ENCODE assay signal across 8 cellular contexts in the genomic region with DNA sequence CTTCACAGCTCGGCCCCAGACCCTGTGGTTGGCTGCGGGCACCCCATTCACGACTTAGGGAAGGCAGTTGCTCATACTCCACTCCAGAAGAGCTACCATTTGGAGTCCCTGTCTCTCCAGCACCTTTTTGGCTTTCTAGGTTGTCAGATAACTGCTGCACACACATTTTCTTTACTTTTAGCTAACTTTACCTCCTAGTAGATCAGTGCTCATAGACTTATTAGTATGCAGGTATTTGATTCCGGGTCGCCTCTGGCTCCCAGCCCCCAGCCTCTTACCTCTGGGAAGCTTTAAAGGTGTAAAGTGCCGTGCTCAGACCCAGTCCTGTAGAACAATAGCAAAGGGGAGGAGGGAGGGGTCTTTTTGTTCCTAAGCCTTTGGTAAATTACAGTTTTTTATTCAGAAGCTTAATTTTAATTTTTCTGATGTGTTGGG.
DNase-seq lines count a peak whose midpoint lies in the region; ATAC-seq and TF ChIP-seq lines count a peak whose summit lies in the region.

No MANE protein-coding gene starts in this region.

- H3K4me1 Mint-ChIP-seq in activated naive CD8-positive, alpha-beta T cell treated with anti-CD3 and anti-CD28 coated beads, Interleukin-2, amount 10 ng/mL, durations not matched to agents 7 days and 5 days, result peaks cover 26% of the 10 kb centered on the region

- no peak for DNase-seq in AG04449 (ENCODE audit: low read depth, low spot score)
- no peak for DNase-seq in HAP-1 (ENCODE audit: low spot score in 2 of 2)
- DNase-seq in activated naive CD8-positive, alpha-beta T cell treated with anti-CD3 and anti-CD28 coated beads, Interleukin-2, amount 10 ng/mL, durations not matched to agents 7 days and 5 days, result no peak
- no peak for DNase-seq in left colon
- no peak for DNase-seq in tibial artery

- no peaks in the 10 kb centered on the region for H3K9me3 Mint-ChIP-seq in activated naive CD8-positive, alpha-beta T cell treated with anti-CD3 and anti-CD28 coated beads, Interleukin-2, amount 10 ng/mL, durations not matched to agents 7 days and 5 days

- TF ChIP-seq CTCF in AG04449 (IDR thresholded peaks at IDR 0.05; ENCODE audit: insufficient read depth, low read length, missing control alignments) (no peak), tibial artery (IDR thresholded peaks at IDR 0.05) (no peak)

- H3K36me3 Mint-ChIP-seq in activated naive CD8-positive, alpha-beta T cell treated with anti-CD3 and anti-CD28 coated beads, Interleukin-2, amount 10 ng/mL, durations not matched to agents 7 days and 5 days, result peaks cover 18% of the 10 kb centered on the region

- peak overlapping the region; percentile 96 for H3K4me3 Mint-ChIP-seq in activated naive CD8-positive, alpha-beta T cell treated with anti-CD3 and anti-CD28 coated beads, Interleukin-2, amount 10 ng/mL, durations not matched to agents 7 days and 5 days

- intact Hi-C loops in left colon (cut with DNase I, micrococcal nuclease), result no loop called here
- intact Hi-C loops in tibial artery (cut with DNase I; ENCODE audit: low total_unique reads), result no loop called here

- no peak for ATAC-seq in activated naive CD8-positive, alpha-beta T cell treated with anti-CD3 and anti-CD28 coated beads, Interleukin-2, amount 10 ng/mL, durations not matched to agents 7 days and 5 days (ENCODE audit: low read depth)
- ATAC-seq in left colon (peak; percentile 14), GM21390 (IDR thresholded peaks at IDR 0.05; ENCODE audit: unreplicated experiment) (no peak), GM18909 (IDR thresholded peaks at IDR 0.05; ENCODE audit: poor library complexity, unreplicated experiment) (no peak), GM21786 (IDR thresholded peaks at IDR 0.05; ENCODE audit: unreplicated experiment) (no peak)

- no peaks in the 10 kb centered on the region for H3K9me3 ChIP-seq in HAP-1
- H3K9me3 ChIP-seq in tibial artery, result no peaks in the 10 kb centered on the region

- H3K27me3 ChIP-seq in HAP-1 (ENCODE audit: low read depth) (no peaks in the 10 kb centered on the region), tibial artery (no peaks in the 10 kb centered on the region)

- H3K27ac Mint-ChIP-seq in activated naive CD8-positive, alpha-beta T cell treated with anti-CD3 and anti-CD28 coated beads, Interleukin-2, amount 10 ng/mL, durations not matched to agents 7 days and 5 days, result peak overlapping the region; percentile 92

- H3K27me3 Mint-ChIP-seq in activated naive CD8-positive, alpha-beta T cell treated with anti-CD3 and anti-CD28 coated beads, Interleukin-2, amount 10 ng/mL, durations not matched to agents 7 days and 5 days, result no peaks in the 10 kb centered on the region

- in situ Hi-C loops in HAP-1 (cut with MboI; ENCODE audit: low sequenced_read_pairs), result no loop called here

- H3K4me1 ChIP-seq in HAP-1, result peaks cover 20% of the 10 kb centered on the region
- H3K4me1 ChIP-seq in tibial artery, result peaks cover 0 to 64% (median 30%) of the 10 kb centered on the region in 4 donors

- H3K36me3 ChIP-seq in HAP-1 (replicated peaks) (no peaks in the 10 kb centered on the region), tibial artery (no peaks in the 10 kb centered on the region)

- H3K4me3 ChIP-seq in AG04449 (ENCODE audit: low read depth, low read length), result peak overlapping the region; percentile 61
- H3K4me3 ChIP-seq in HAP-1, result peak overlapping the region; percentile 59
- H3K4me3 ChIP-seq in tibial artery, result peak overlapping the region; percentile 52 to 56

- peak overlapping the region; percentile 67 to 79 for H3K27ac ChIP-seq in tibial artery

- CTCF ChIA-PET in AG04449 (lab: Yijun Ruan, JAX), result interaction anchor here (0.9 to 1.6 kb wide), 7 partner anchors 9 to 146 kb away, joined by 3 to 8 read pairs (median 4); no protein-coding TSS in a partner anchor

- POLR2A ChIA-PET in AG04449 (lab: Yijun Ruan, JAX), result interaction anchor here (0.6 to 1.9 kb wide), 5 partner anchors 10 to 223 kb away, joined by 3 to 10 read pairs (median 3); no protein-coding TSS in a partner anchor
- POLR2A ChIA-PET in activated naive CD8-positive, alpha-beta T cell treated with anti-CD3 and anti-CD28 coated beads, Interleukin-2, amount 10 ng/mL, durations not matched to agents 7 days and 5 days (lab: Charles Lee), result interaction anchor here (0.5 to 7.0 kb wide), 20 partner anchors 12 to 674 kb away, joined by 3 to 243 read pairs (median 6); partner anchors contain the start of genes CLHC1, PSME4, RPS27A and RTN4
